In the genomic region with DNA sequence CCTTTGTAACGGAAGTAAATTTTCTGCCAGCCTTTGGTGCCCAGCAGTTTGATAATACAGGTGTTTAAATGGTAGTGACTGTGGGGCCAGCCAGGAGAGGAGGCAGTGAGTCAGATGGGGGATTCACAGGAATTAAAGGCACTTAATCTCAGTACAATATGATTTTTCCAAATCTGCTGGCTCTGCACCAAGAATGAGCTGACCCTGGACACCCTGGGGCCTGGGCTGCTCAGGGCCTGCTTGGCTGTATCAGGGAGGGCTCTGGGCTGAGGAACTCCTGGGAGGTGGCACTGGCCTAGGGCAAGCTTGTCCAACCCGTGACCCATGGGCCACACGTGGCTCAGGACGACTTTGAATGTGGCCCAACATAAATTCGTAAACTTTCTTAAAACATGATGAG, we compare ENCODE assay signal across 15 cellular contexts.
DNase-seq lines count a peak whose midpoint lies in the region; ATAC-seq, FAIRE-seq and TF ChIP-seq lines count a peak whose summit lies in the region.
"Had no signal": no experiment of that assay in that cellular context is flagged by ENCODE, and none has a peak within 500 bp of the region (broad histone marks: within the 10 kb centered on the region; RNA-seq: fewer than 3 reads in every experiment).

No MANE protein-coding gene starts in this region.

- H3K27me3 Mint-ChIP-seq in endodermal cell (ENCODE audit: insufficient read depth) (no peaks in the 10 kb centered on the region), neural progenitor cell (ENCODE audit: insufficient read depth, low read depth) (peaks cover 7% of the 10 kb centered on the region)
- H3K27me3 Mint-ChIP-seq: CD4-positive, alpha-beta T cell had no signal

- H3K36me3 Mint-ChIP-seq in endodermal cell (ENCODE audit: low read depth) (peaks cover 26% of the 10 kb centered on the region), neural progenitor cell (peaks cover 8% of the 10 kb centered on the region)

- no peak for TF ChIP-seq RAD21 in HepG2 (CRISPR knock-in tag; IDR thresholded peaks at IDR 0.05)

- H3K4me3 ChIP-seq in HepG2 (replicated peaks in 1 of 3; ENCODE audit: insufficient read depth in 1 of 3, low read depth in 2 of 3, low read length in 3 of 3) (no peak overlapping the region), right lobe of liver (no peak overlapping the region), endodermal cell (ENCODE audit: low read length) (no peak overlapping the region), neural progenitor cell (no peak overlapping the region)

- ATAC-seq in HepG2 = no peak
- ATAC-seq in right lobe of liver = no peak
- ATAC-seq: HCT116 had no signal

- no peak for TF ChIP-seq CTCF in HepG2 (CRISPR knock-in tag; IDR thresholded peaks at IDR 0.05)
- no peak for TF ChIP-seq CTCF in right lobe of liver (IDR thresholded peaks at IDR 0.05)
- no peak for TF ChIP-seq CTCF in endodermal cell (conservative IDR thresholded peaks at IDR 0.05)
- no peak for TF ChIP-seq CTCF in neural progenitor cell (IDR thresholded peaks at IDR 0.05)

- TF ChIP-seq POLR2A in HepG2 (IDR thresholded peaks at IDR 0.05; ENCODE audit: insufficient read depth in 1 of 2, low read depth in 2 of 2, low read length in 2 of 2) (no peak), right lobe of liver (IDR thresholded peaks at IDR 0.05) (no peak)

- peaks cover 32 to 70% of the 10 kb centered on the region in 2 experiments for H3K36me3 ChIP-seq in HepG2 (replicated peaks in 1 of 2; ENCODE audit: control insufficient read depth in 1 of 2, insufficient read depth in 2 of 2, low read length in 2 of 2)
- no peaks in the 10 kb centered on the region for H3K36me3 ChIP-seq in right lobe of liver
- peaks cover 4% of the 10 kb centered on the region for H3K36me3 ChIP-seq in endodermal cell (ENCODE audit: control insufficient read depth, insufficient read depth, low read length)
- no peaks in the 10 kb centered on the region for H3K36me3 ChIP-seq in neural progenitor cell

- CTCF ChIA-PET in HepG2 (lab: Yijun Ruan, JAX; ENCODE audit: low intra/inter-chr PET ratio, low total read pairs) = no interaction called here

- H3K27ac ChIP-seq in HepG2 (ENCODE audit: extremely low read length, insufficient read depth, low read length) (no peak overlapping the region), right lobe of liver (no peak overlapping the region), endodermal cell (ENCODE audit: low read depth, low read length) (no peak overlapping the region), neural progenitor cell (no peak overlapping the region)

- H3K4me1 Mint-ChIP-seq in endodermal cell (peaks cover 7% of the 10 kb centered on the region), neural progenitor cell (peaks cover 71% of the 10 kb centered on the region)

- TSS peak; percentile 15 for BruUV-seq in HepG2 (replicated peaks; lab: Mats Ljungman, UMichigan)

- in situ Hi-C loops in HepG2 (cut with HindIII; ENCODE audit: extremely low pct_ligation_motif_present, low pct_unique_long_range_greater_than_20kb) = no loop called here

- H3K27me3 ChIP-seq in HepG2 (ENCODE audit: control insufficient read depth in 1 of 2, insufficient read depth in 2 of 2, low read length in 2 of 2) (no peaks in the 10 kb centered on the region), right lobe of liver (no peaks in the 10 kb centered on the region), endodermal cell (ENCODE audit: control insufficient read depth, insufficient read depth, low read length, poor library complexity, severe bottlenecking) (no peaks in the 10 kb centered on the region), neural progenitor cell (no peaks in the 10 kb centered on the region)

- no peak for TF ChIP-seq EP300 in HepG2 (IDR thresholded peaks at IDR 0.05; ENCODE audit: low read depth in 2 of 2, low read length in 2 of 2)
- no peak for TF ChIP-seq EP300 in HepG2 (CRISPR knock-in tag; IDR thresholded peaks at IDR 0.05; ENCODE audit: borderline replicate concordance)

- H3K4me1 ChIP-seq in HepG2 (ENCODE audit: insufficient read depth, low read length) = peaks cover 42% of the 10 kb centered on the region
- peaks cover 0 to 5% (median 0%) of the 10 kb centered on the region in 4 donors for H3K4me1 ChIP-seq in right lobe of liver
- no peaks in the 10 kb centered on the region for H3K4me1 ChIP-seq in endodermal cell (ENCODE audit: control insufficient read depth, insufficient read depth, low read length)
- peaks cover 26% of the 10 kb centered on the region for H3K4me1 ChIP-seq in neural progenitor cell

- intact Hi-C loops in HepG2 (cut with micrococcal nuclease; ENCODE audit: unreplicated experiment) (no loop called here), right lobe of liver (cut with DNase I) (no loop called here)

- H2AFZ ChIP-seq in HepG2 (ENCODE audit: low read length) (no peak overlapping the region), neural progenitor cell (replicated peaks) (no peak overlapping the region)

- H3K9me3 Mint-ChIP-seq in endodermal cell (no peaks in the 10 kb centered on the region), neural progenitor cell (no peaks in the 10 kb centered on the region)
- H3K9me3 Mint-ChIP-seq: CD4-positive, alpha-beta T cell had no signal

- no peak overlapping the region for H3K4me3 Mint-ChIP-seq in endodermal cell
- no peak overlapping the region for H3K4me3 Mint-ChIP-seq in neural progenitor cell
- H3K4me3 Mint-ChIP-seq: CD4-positive, alpha-beta T cell had no signal

- no peak for DNase-seq in HepG2 (ENCODE audit: low spot score)
- no peak for DNase-seq in right lobe of liver
- DNase-seq in endodermal cell = no peak
- DNase-seq in neural progenitor cell (ENCODE audit: low spot score) = no peak
- no peak for DNase-seq in mesenteric fat pad (ENCODE audit: low spot score)
- DNase-seq in NK-92 (lab: John Stamatoyannopoulos, UW; ENCODE audit: unreplicated experiment) = no peak
- no peak for DNase-seq in activated T-cell treated with anti-CD3 and anti-CD28 coated beads for 4 hours
- DNase-seq: ACHN; C1 segment of cervical spinal cord; Calu3; CD4-positive, alpha-beta T cell; DMS 273 treated with DMSO at 0.1 percent for 48 hours had no signal

- no peaks in the 10 kb centered on the region for H3F3A ChIP-seq in neural progenitor cell (ENCODE audit: low read depth)

- 97% methylated on average over 5 of the region's 5 CpGs for WGBS in HepG2 (ENCODE audit: low lambda C conversion rate)
- 84% methylated on average over 4 of the region's 5 CpGs for WGBS in right lobe of liver (ENCODE audit: insufficient coverage, low coverage, low lambda C conversion rate, missing lambda C conversion rate)
- 96% methylated on average over 4 to 5 of the region's 5 CpGs for WGBS in endodermal cell (ENCODE audit: insufficient coverage in 1 of 2, insufficient read length in 1 of 2), 2 experiments

- no peak for FAIRE-seq in HepG2 (lab: Jason Lieb, UNC)
- FAIRE-seq: H1, HTR-8/SVneo had no signal

- POLR2A ChIA-PET in HepG2 (lab: Yijun Ruan, JAX) = no interaction called here

- H3K9me3 ChIP-seq in HepG2 (ENCODE audit: low read length) (no peaks in the 10 kb centered on the region), right lobe of liver (no peaks in the 10 kb centered on the region), endodermal cell (ENCODE audit: control insufficient read depth, low read length) (no peaks in the 10 kb centered on the region), neural progenitor cell (ENCODE audit: low read depth) (no peaks in the 10 kb centered on the region)

- H3K79me2 ChIP-seq in HepG2 (ENCODE audit: insufficient read depth, low read length) (peaks cover 1% of the 10 kb centered on the region), neural progenitor cell (ENCODE audit: low read depth) (no peaks in the 10 kb centered on the region)

- H3K9ac ChIP-seq in HepG2 (ENCODE audit: insufficient read depth, low read depth, low read length) (no peak overlapping the region), endodermal cell (ENCODE audit: extremely low read depth, low read length, poor library complexity, severe bottlenecking) (no peak overlapping the region), neural progenitor cell (no peak overlapping the region)

- H4K20me1 ChIP-seq in HepG2 (ENCODE audit: insufficient read depth, low read length) (no peaks in the 10 kb centered on the region), neural progenitor cell (ENCODE audit: low read depth) (peaks cover 44% of the 10 kb centered on the region)

- H3K27ac Mint-ChIP-seq in endodermal cell (peak overlapping the region; percentile 44), neural progenitor cell (peak overlapping the region; percentile 21)
- H3K27ac Mint-ChIP-seq: CD4-positive, alpha-beta T cell had no signal

- H3K4me2 ChIP-seq in HepG2 (ENCODE audit: low read depth, low read length) (no peak overlapping the region), neural progenitor cell (no peak overlapping the region)
